Comparison of ENCODE assay signal across 29 cellular contexts in genomic region chr2:14197293-14197692, GRCh38.
"Had no signal": no experiment of that assay in that cellular context is flagged by ENCODE, and none has a peak within 500 bp of the region (broad histone marks: within the 10 kb centered on the region; RNA-seq: fewer than 3 reads in every experiment).

No MANE protein-coding gene starts in this region.

- H3K27ac ChIP-seq: brain microvascular endothelial cell, esophagus muscularis mucosa, foreskin keratinocyte, gastrocnemius medialis, heart left ventricle, VCaP had no signal

- H3K27ac Mint-ChIP-seq: activated B cell treated with CpG ODN at 0.5 μM for 24 hours; activated CD8-positive, alpha-beta T cell treated with anti-CD3 and anti-CD28 coated beads for 36 hours; activated naive CD8-positive, alpha-beta T cell; activated T-helper 17 cell treated with anti-CD3 and anti-CD28 coated beads, Interleukin-2, amount 50 U/mL, for 72 hours; endodermal cell had no signal

- H3K27me3 ChIP-seq: brain microvascular endothelial cell, esophagus muscularis mucosa, foreskin keratinocyte, gastrocnemius medialis, heart left ventricle had no signal

- H3K4me3 Mint-ChIP-seq: activated B cell treated with CpG ODN at 0.5 μM for 24 hours; activated CD8-positive, alpha-beta T cell treated with anti-CD3 and anti-CD28 coated beads for 36 hours; activated naive CD8-positive, alpha-beta T cell; activated T-cell treated with anti-CD3 and anti-CD28 coated beads, Interleukin-2, amount 50 U/mL, for 4 hours; activated T-helper 17 cell treated with anti-CD3 and anti-CD28 coated beads, Interleukin-2, amount 50 U/mL, for 72 hours; endodermal cell had no signal

- H3K4me1 Mint-ChIP-seq: activated B cell treated with CpG ODN at 0.5 μM for 24 hours; activated T-helper 17 cell treated with anti-CD3 and anti-CD28 coated beads, Interleukin-2, amount 50 U/mL, for 72 hours had no signal

- H3K36me3 Mint-ChIP-seq: activated naive CD8-positive, alpha-beta T cell had no signal

- H3K4me3 ChIP-seq: esophagus muscularis mucosa, gastrocnemius medialis, heart left ventricle had no signal

- DNase-seq: activated B cell treated with CpG ODN at 0.5 μM for 24 hours; activated CD4-positive, alpha-beta T cell treated with anti-CD3 and anti-CD28 coated beads for 48 hours; activated CD4-positive, alpha-beta T cell treated with anti-CD3 and anti-CD28 coated beads, Interleukin-2, amount 50 U/mL, for 1 hour; activated CD4-positive, alpha-beta T cell treated with anti-CD3 and anti-CD28 coated beads, Interleukin-2, amount 50 U/mL, for 48 hours; activated CD8-positive, alpha-beta memory T cell treated with anti-CD3 and anti-CD28 coated beads for 24 hours; activated CD8-positive, alpha-beta T cell treated with anti-CD3 and anti-CD28 coated beads for 36 hours; activated effector memory CD4-positive, alpha-beta T cell treated with Interleukin-2 at 50 U/mL for 16 hours; activated gamma-delta T cell treated with Interleukin-2 at 50 U/mL for 16 hours; activated naive CD4-positive, alpha-beta T cell treated with anti-CD3 and anti-CD28 coated beads, Interleukin-2, amount 50 U/mL, for 16 hours; activated naive CD4-positive, alpha-beta T cell treated with Interleukin-2 at 50 U/mL for 16 hours; activated T-cell treated with anti-CD3 and anti-CD28 coated beads, Interleukin-2, amount 50 U/mL, for 4 hours; amniotic stem cell; anterior cingulate cortex; brain microvascular endothelial cell; caudate nucleus; cortex of kidney; effector memory CD4-positive, alpha-beta T cell; endodermal cell; erythroblast; gastrocnemius medialis; glutamatergic neuron; heart left ventricle; T-helper 2 cell had no signal

- H3K27me3 Mint-ChIP-seq: activated B cell treated with CpG ODN at 0.5 μM for 24 hours; activated CD8-positive, alpha-beta T cell treated with anti-CD3 and anti-CD28 coated beads for 36 hours; activated naive CD8-positive, alpha-beta T cell; activated T-helper 17 cell treated with anti-CD3 and anti-CD28 coated beads, Interleukin-2, amount 50 U/mL, for 72 hours had no signal

- ATAC-seq: activated CD4-positive, CD25-positive, alpha-beta regulatory T cell treated with anti-CD3 and anti-CD28 coated beads, Interleukin-2, amount 50 U/mL, for 24 hours; activated CD8-positive, alpha-beta T cell treated with anti-CD3 and anti-CD28 coated beads for 36 hours; activated T-cell treated with anti-CD3 and anti-CD28 coated beads, Interleukin-2, amount 50 U/mL, for 4 hours; activated T-helper 17 cell treated with anti-CD3 and anti-CD28 coated beads, Interleukin-2, amount 50 U/mL, for 72 hours; foreskin keratinocyte; gastrocnemius medialis; heart left ventricle had no signal

- H3K4me1 ChIP-seq: esophagus muscularis mucosa, gastrocnemius medialis, heart left ventricle had no signal

- H3K9me3 Mint-ChIP-seq: endodermal cell had no signal

- H3K36me3 ChIP-seq: brain microvascular endothelial cell, esophagus muscularis mucosa, gastrocnemius medialis, heart left ventricle had no signal
